Comparison of ENCODE assay signal across 8 cellular contexts in genomic region chrX:38220936-38221386, GRCh38. TPM values are rescaled to one million over a fixed set of nuclear protein-coding genes. Genes with fewer than 3 reads are reported as not detected.
DNase-seq lines count a peak whose midpoint lies in the region; ATAC-seq and TF ChIP-seq lines count a peak whose summit lies in the region.

No MANE protein-coding gene starts in this region.

- TF ChIP-seq CTCF in breast epithelium (IDR thresholded peaks at IDR 0.05) (no peak), kidney epithelial cell (IDR thresholded peaks at IDR 0.05; ENCODE audit: insufficient read depth, low read length, poor library complexity, severe bottlenecking) (no peak), thyroid gland (IDR thresholded peaks at IDR 0.05) (no peak)

- TF ChIP-seq POLR2A in breast epithelium (IDR thresholded peaks at IDR 0.05): no peak
- TF ChIP-seq POLR2A in thyroid gland (IDR thresholded peaks at IDR 0.05): no peak

- H3K4me3 ChIP-seq in breast epithelium (peak overlapping the region; percentile 54 to 73 (median 62)), kidney epithelial cell (ENCODE audit: low read depth, low read length) (peak overlapping the region; percentile 46), subcutaneous abdominal adipose tissue (ENCODE audit: low read depth in 1 of 5, low read length in 5 of 5) (peak overlapping the region; percentile 49 to 72 (median 58)), thyroid gland (replicated peaks in 1 of 3) (peak overlapping the region in 1 of 3 donors; percentile 34)

- H3K36me3 ChIP-seq in breast epithelium: no peaks in the 10 kb centered on the region
- H3K36me3 ChIP-seq in kidney epithelial cell (ENCODE audit: control insufficient read depth, insufficient read depth, low read length): no peaks in the 10 kb centered on the region
- no peaks in the 10 kb centered on the region for H3K36me3 ChIP-seq in subcutaneous abdominal adipose tissue (ENCODE audit: control insufficient read depth in 5 of 5, insufficient read depth in 5 of 5, low read length in 5 of 5)
- no peaks in the 10 kb centered on the region for H3K36me3 ChIP-seq in thyroid gland

- intact Hi-C loops in breast epithelium (cut with DNase I; ENCODE audit: low total_unique reads): no loop called here
- intact Hi-C loops in thyroid gland (cut with DNase I): no loop called here

- DNase-seq in NCI-H2171 treated with DMSO at 0.1 percent for 48 hours (lab: John Stamatoyannopoulos, UW) (peak; percentile 38), NCI-H2171 (lab: John Stamatoyannopoulos, UW) (no peak), breast epithelium (ENCODE audit: low spot score in 2 of 2) (no peak), kidney epithelial cell (ENCODE audit: low read depth) (no peak), thyroid gland (no peak)

- WGBS in thyroid gland, 2 donors: 7 to 21% methylated on average over 19 of the region's 24 CpGs

- peak overlapping the region in 1 of 5 donors; percentile 62 for H3K9ac ChIP-seq in subcutaneous abdominal adipose tissue (ENCODE audit: low read length in 5 of 5)

- H3K4me1 ChIP-seq in breast epithelium: no peaks in the 10 kb centered on the region
- peaks cover 0 to 25% (median 13%) of the 10 kb centered on the region in 5 donors for H3K4me1 ChIP-seq in subcutaneous abdominal adipose tissue (ENCODE audit: control insufficient read depth in 5 of 5, insufficient read depth in 5 of 5, low read length in 5 of 5)
- H3K4me1 ChIP-seq in thyroid gland: no peaks in the 10 kb centered on the region

- H3K27me3 ChIP-seq in breast epithelium (peaks cover 0 to 77% of the 10 kb centered on the region in 2 donors), kidney epithelial cell (ENCODE audit: control insufficient read depth, insufficient read depth, low read length) (no peaks in the 10 kb centered on the region), subcutaneous abdominal adipose tissue (ENCODE audit: control insufficient read depth in 5 of 5, insufficient read depth in 4 of 5, low read length in 5 of 5) (peaks cover 4 to 24% (median 22%) of the 10 kb centered on the region in 5 donors), thyroid gland (no peaks in the 10 kb centered on the region)

- peak overlapping the region in 1 of 2 donors; percentile 39 for H3K27ac ChIP-seq in breast epithelium
- H3K27ac ChIP-seq in subcutaneous abdominal adipose tissue (ENCODE audit: low read depth, low read length): no peak overlapping the region
- no peak overlapping the region for H3K27ac ChIP-seq in thyroid gland

- H3K9me3 ChIP-seq in breast epithelium (peaks cover 0 to 3% of the 10 kb centered on the region in 2 donors), subcutaneous abdominal adipose tissue (ENCODE audit: control insufficient read depth in 5 of 5, low read length in 5 of 5) (no peaks in the 10 kb centered on the region), thyroid gland (no peaks in the 10 kb centered on the region)

- ATAC-seq in HG03045 (IDR thresholded peaks at IDR 0.05; ENCODE audit: unreplicated experiment) (no peak), HG03354 (IDR thresholded peaks at IDR 0.05; ENCODE audit: poor library complexity, severe bottlenecking, unreplicated experiment) (no peak)

RNA-seq across cellular contexts. Expression of gene SRPX, which starts 0.3 kb away (rescaled TPM):
- 100 to 1,000 TPM; 108 to 415 (median 168) TPM for total RNA-seq in breast epithelium
- 14.0 and 20.6 TPM in 2 replicates for total RNA-seq in kidney epithelial cell
- total RNA-seq in thyroid gland: 100 to 1,000 TPM in 2 of 4 donors, 10 to 100 TPM in 2; 47.5 to 135 (median 107) TPM
